11 cellular contexts compared by ENCODE assay signal in the genomic region with DNA sequence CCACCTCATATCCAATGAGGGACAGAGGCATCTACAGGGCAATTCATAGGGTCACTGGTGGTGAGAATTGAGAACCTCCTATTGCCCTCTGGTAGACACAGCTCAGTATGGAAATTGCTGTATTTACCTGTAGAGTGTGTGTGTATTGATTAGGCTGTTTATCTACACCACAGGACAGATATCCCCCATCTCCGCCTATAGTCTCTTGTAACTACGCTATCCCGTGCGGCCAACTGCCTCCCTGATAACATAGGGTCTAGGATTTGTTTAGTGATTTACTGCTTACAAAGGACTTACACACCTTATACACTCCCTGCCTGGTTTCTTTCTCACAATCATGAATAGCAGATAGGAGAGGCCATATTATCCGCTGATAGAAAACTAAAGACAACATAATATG. TPM values are rescaled to one million over a fixed set of nuclear protein-coding genes. Genes with fewer than 3 reads are reported as not detected.
DNase-seq lines count a peak whose midpoint lies in the region; ATAC-seq and TF ChIP-seq lines count a peak whose summit lies in the region.
"Had no signal": no experiment of that assay in that cellular context is flagged by ENCODE, and none has a peak within 500 bp of the region (broad histone marks: within the 10 kb centered on the region; RNA-seq: fewer than 3 reads in every experiment).

No MANE protein-coding gene starts in this region.

- no peaks in the 10 kb centered on the region for H3K27me3 ChIP-seq in esophagus squamous epithelium

- peaks cover 10 to 50% (median 22%) of the 10 kb centered on the region in 3 donors for H3K4me1 ChIP-seq in esophagus squamous epithelium

- peak overlapping the region; percentile 99 for H3K27ac Mint-ChIP-seq in T-helper 17 cell

- DNase-seq in DMS53 (lab: John Stamatoyannopoulos, UW) (peak; percentile 32), DMS53 treated with DMSO at 0.1 percent for 48 hours (lab: John Stamatoyannopoulos, UW; ENCODE audit: unreplicated experiment) (no peak), T-helper 17 cell (no peak), esophagus squamous epithelium (lab: John Stamatoyannopoulos, UW) (no peak), SHP77 (lab: John Stamatoyannopoulos, UW) (no peak), ecto neural progenitor cell (ENCODE audit: low spot score) (no peak)
- DNase-seq: NCI-H1436 treated with DMSO at 0.1 percent for 48 hours; stimulated activated CD4-positive, alpha-beta T cell treated with anti-CD3 and anti-CD28 coated beads, Interleukin-2, amount 100 ng/mL, for 24 hours had no signal

- H3K27ac ChIP-seq in esophagus squamous epithelium, result peak overlapping the region in 3 of 4 donors; percentile 94 to 100 (median 99)
- peak overlapping the region in 15 of 21 experiments; percentile 3 to 100 (median 99) for H3K27ac ChIP-seq in skin epidermis
- H3K27ac ChIP-seq: 22Rv1 had no signal

- ATAC-seq in T-helper 17 cell, result no peak
- ATAC-seq in HG03342 (IDR thresholded peaks at IDR 0.05; ENCODE audit: unreplicated experiment), result no peak

- intact Hi-C loops in esophagus squamous epithelium (cut with DNase I), result no loop called here

- H3K9me3 ChIP-seq in T-helper 17 cell (ENCODE audit: control insufficient read depth, low read length, poor library complexity, severe bottlenecking), result no peaks in the 10 kb centered on the region
- H3K9me3 ChIP-seq in esophagus squamous epithelium, result no peaks in the 10 kb centered on the region

- H3K4me3 ChIP-seq in esophagus squamous epithelium (no peak overlapping the region), skin epidermis (no peak overlapping the region)

- H3K4me3 Mint-ChIP-seq in T-helper 17 cell, result peak overlapping the region; percentile 97

- 94 to 100% methylated on average over 5 of the region's 5 CpGs for WGBS in esophagus squamous epithelium, 2 donors

- peaks cover 7% of the 10 kb centered on the region for H3K36me3 Mint-ChIP-seq in T-helper 17 cell (ENCODE audit: low read depth)

- H3K36me3 ChIP-seq in esophagus squamous epithelium, result no peaks in the 10 kb centered on the region

- no peak for TF ChIP-seq CTCF in esophagus squamous epithelium (IDR thresholded peaks at IDR 0.05)

- no peak for TF ChIP-seq POLR2A in esophagus squamous epithelium (IDR thresholded peaks at IDR 0.05)

- H3K4me1 Mint-ChIP-seq in T-helper 17 cell, result peaks cover 33% of the 10 kb centered on the region

- no peaks in the 10 kb centered on the region for H3K27me3 Mint-ChIP-seq in T-helper 17 cell

RNA-seq across cellular contexts. Expression of a gene that starts 1.7 kb away (rescaled TPM):
- total RNA-seq in T-helper 17 cell, result 100 to 1,000 TPM; 203 to 221 TPM
- 100 to 1,000 TPM; 137 to 229 (median 176) TPM for total RNA-seq in esophagus squamous epithelium

RNA-seq across cellular contexts. Expression of a gene that starts 33.2 kb away (rescaled TPM):
- total RNA-seq in T-helper 17 cell, result under 1 TPM; 0.47 to 0.90 TPM
- 100 to 1,000 TPM in 2 of 4 donors, 10 to 100 TPM in 2; 67.8 to 210 (median 113) TPM for total RNA-seq in esophagus squamous epithelium

Comparison
In these comparisons a context has a peak if more than half of its experiments do, and no peak if none do; other contexts are left out.
1. RNA of a gene that starts 33.2 kb away (total RNA-seq): 67.8 to 210 TPM in esophagus squamous epithelium; 0.47 to 0.90 TPM in T-helper 17 cell; every median in the first group is over 10 times any median in the second.